ENCODE assay signal across 27 cellular contexts in genomic region chr7:70684173-70684572, GRCh38.
"Had no signal": no experiment of that assay in that cellular context is flagged by ENCODE, and none has a peak within 500 bp of the region (broad histone marks: within the 10 kb centered on the region; RNA-seq: fewer than 3 reads in every experiment).

No MANE protein-coding gene starts in this region.

- H3K27ac ChIP-seq: ascending aorta, breast epithelium, coronary artery, dorsolateral prefrontal cortex, esophagus muscularis mucosa, foreskin keratinocyte, gastrocnemius medialis, heart right ventricle had no signal

- H3K27me3 ChIP-seq: ascending aorta, breast epithelium, dorsolateral prefrontal cortex, esophagus muscularis mucosa, foreskin keratinocyte, gastrocnemius medialis, heart right ventricle had no signal

- DNase-seq: activated CD4-positive, alpha-beta memory T cell treated with anti-CD3 and anti-CD28 coated beads, Interleukin-2, amount 10 ng/mL, durations not matched to agents 7 days and 5 days; activated CD4-positive, alpha-beta T cell treated with anti-CD3 and anti-CD28 coated beads for 1 hour; activated CD4-positive, alpha-beta T cell treated with anti-CD3 and anti-CD28 coated beads for 4 hours; activated CD4-positive, alpha-beta T cell treated with anti-CD3 and anti-CD28 coated beads, Interleukin-2, amount 10 ng/mL, durations not matched to agents 7 days and 5 days; activated CD4-positive, alpha-beta T cell treated with anti-CD3 and anti-CD28 coated beads, Interleukin-2, amount 50 U/mL, for 4 hours; activated CD4-positive, CD25-positive, alpha-beta regulatory T cell; activated CD8-positive, alpha-beta memory T cell treated with anti-CD3 and anti-CD28 coated beads, Interleukin-2, amount 50 U/mL, for 48 hours; activated gamma-delta T cell; activated naive CD4-positive, alpha-beta T cell; activated naive CD4-positive, alpha-beta T cell treated with anti-CD3 and anti-CD28 coated beads, Interleukin-2, amount 10 ng/mL, durations not matched to agents 7 days and 5 days; activated naive CD8-positive, alpha-beta T cell treated with anti-CD3 and anti-CD28 coated beads, Interleukin-2, amount 10 ng/mL, durations not matched to agents 7 days and 5 days; activated T-cell treated with anti-CD3 and anti-CD28 coated beads for 4 hours; activated T-cell treated with anti-CD3 and anti-CD28 coated beads, Interleukin-2, amount 50 U/mL, for 24 hours; activated T-cell treated with anti-CD3 and anti-CD28 coated beads, Interleukin-2, amount 50 U/mL, for 72 hours; dorsolateral prefrontal cortex; effector CD4-positive, alpha-beta T cell; effector memory CD8-positive, alpha-beta T cell; erythroblast; foreskin keratinocyte; gastrocnemius medialis; heart right ventricle; T-helper 2 cell had no signal

- H3K9me3 ChIP-seq: ascending aorta, breast epithelium, esophagus muscularis mucosa, gastrocnemius medialis, heart right ventricle had no signal

- H3K4me1 ChIP-seq: ascending aorta, breast epithelium, foreskin keratinocyte, gastrocnemius medialis had no signal

- H3K36me3 ChIP-seq: ascending aorta, breast epithelium, esophagus muscularis mucosa, gastrocnemius medialis, heart right ventricle had no signal

- H3K4me3 ChIP-seq: ascending aorta, breast epithelium, coronary artery, dorsolateral prefrontal cortex, esophagus muscularis mucosa, gastrocnemius medialis, heart right ventricle had no signal

- ATAC-seq: activated naive CD4-positive, alpha-beta T cell treated with anti-CD3 and anti-CD28 coated beads, Interleukin-2, amount 50 U/mL, for 72 hours; activated T-cell treated with anti-CD3 and anti-CD28 coated beads, Interleukin-2, amount 50 U/mL, for 72 hours; effector memory CD8-positive, alpha-beta T cell; foreskin keratinocyte; gastrocnemius medialis; heart right ventricle had no signal
